8 cellular contexts compared by ENCODE assay signal in genomic region chr2:240513544-240514287, GRCh38. TPM values are rescaled to one million over a fixed set of nuclear protein-coding genes. Genes with fewer than 3 reads are reported as not detected.
DNase-seq lines count a peak whose midpoint lies in the region; ATAC-seq, FAIRE-seq and TF ChIP-seq lines count a peak whose summit lies in the region.

No MANE protein-coding gene starts in this region.

- no peaks in the 10 kb centered on the region for H3F3A ChIP-seq in smooth muscle cell (ENCODE audit: low read depth)

- no peaks in the 10 kb centered on the region for H3K4me1 Mint-ChIP-seq in astrocyte (ENCODE audit: low read depth, unreplicated experiment)

- H3K27ac ChIP-seq in astrocyte (ENCODE audit: low read depth, low read length) (no peak overlapping the region), smooth muscle cell (ENCODE audit: low read depth) (no peak overlapping the region)

- TF ChIP-seq CTCF in astrocyte (IDR thresholded peaks at IDR 0.05; ENCODE audit: insufficient read depth, low read depth, low read length): peak; percentile 87
- peak; percentile 84 for TF ChIP-seq CTCF in smooth muscle cell (IDR thresholded peaks at IDR 0.05; ENCODE audit: borderline replicate concordance, insufficient read depth, poor library complexity, severe bottlenecking)

- no peak overlapping the region for H3K9ac ChIP-seq in astrocyte (ENCODE audit: low read length)
- no peak overlapping the region for H3K9ac ChIP-seq in smooth muscle cell (ENCODE audit: low read depth)

- peak; percentile 80 for ATAC-seq in GM21528 (IDR thresholded peaks at IDR 0.05; ENCODE audit: low FRiP score, unreplicated experiment)

- H3K27ac Mint-ChIP-seq in astrocyte (ENCODE audit: unreplicated experiment): no peak overlapping the region

- H3K36me3 ChIP-seq in astrocyte (ENCODE audit: insufficient read depth, low read length): no peaks in the 10 kb centered on the region
- H3K36me3 ChIP-seq in smooth muscle cell (ENCODE audit: low read depth): no peaks in the 10 kb centered on the region

- H3K4me2 ChIP-seq in astrocyte (ENCODE audit: low read length) (peak overlapping the region; percentile 43), smooth muscle cell (no peak overlapping the region)

- H2AFZ ChIP-seq in astrocyte (ENCODE audit: low read depth, low read length) (no peak overlapping the region), smooth muscle cell (ENCODE audit: low read depth) (no peak overlapping the region)

- no peak overlapping the region for H3K4me3 Mint-ChIP-seq in astrocyte (ENCODE audit: unreplicated experiment)

- H3K27me3 Mint-ChIP-seq in astrocyte (ENCODE audit: low read depth, unreplicated experiment): peaks cover 31% of the 10 kb centered on the region

- peaks cover 1% of the 10 kb centered on the region for H3K9me3 Mint-ChIP-seq in astrocyte (ENCODE audit: unreplicated experiment)

- H3K9me3 ChIP-seq in astrocyte (ENCODE audit: insufficient read depth, low read depth, low read length) (no peaks in the 10 kb centered on the region), smooth muscle cell (replicated peaks; ENCODE audit: low read depth) (no peaks in the 10 kb centered on the region)

- no peaks in the 10 kb centered on the region for H3K4me1 ChIP-seq in astrocyte (ENCODE audit: insufficient read depth, low read length)
- H3K4me1 ChIP-seq in smooth muscle cell (ENCODE audit: low read depth): no peaks in the 10 kb centered on the region

- H3K27me3 ChIP-seq in astrocyte (ENCODE audit: insufficient read depth, low read length) (no peaks in the 10 kb centered on the region), smooth muscle cell (ENCODE audit: low read depth) (no peaks in the 10 kb centered on the region)

- DNase-seq in EH (ENCODE audit: low read depth) (peak; percentile 81), HUDEP-2 (lab: John Stamatoyannopoulos, UW; ENCODE audit: unreplicated experiment in 76 of 76) (peak in 67 of 76 experiments; percentile 4 to 76 (median 52)), T1000 (lab: John Stamatoyannopoulos, UW) (peak; percentile 51), astrocyte (ENCODE audit: low read depth) (peak; percentile 56), hypothalamus (lab: John Stamatoyannopoulos, UW) (peak in 31 of 51 donors; percentile 2 to 68 (median 23)), smooth muscle cell (lab: John Stamatoyannopoulos, UW; ENCODE audit: unreplicated experiment) (peak; percentile 51), NCI-H2171 (lab: John Stamatoyannopoulos, UW) (no peak)

- H3K79me2 ChIP-seq in astrocyte (ENCODE audit: insufficient read depth, low read length) (no peaks in the 10 kb centered on the region), smooth muscle cell (ENCODE audit: low read depth) (no peaks in the 10 kb centered on the region)

- H3K4me3 ChIP-seq in astrocyte (ENCODE audit: insufficient read depth, low read depth, low read length): no peak overlapping the region
- H3K4me3 ChIP-seq in smooth muscle cell: no peak overlapping the region

- no peaks in the 10 kb centered on the region for H4K20me1 ChIP-seq in astrocyte (ENCODE audit: insufficient read depth, low read length)
- H4K20me1 ChIP-seq in smooth muscle cell (ENCODE audit: low read depth): no peaks in the 10 kb centered on the region

- WGBS in smooth muscle cell (ENCODE audit: low lambda C conversion rate): 41% methylated on average over 13 of the region's 13 CpGs

- H3K36me3 Mint-ChIP-seq in astrocyte (ENCODE audit: low read depth, unreplicated experiment): peaks cover 16% of the 10 kb centered on the region

- peak; percentile 59 for FAIRE-seq in astrocyte (lab: Jason Lieb, UNC)

RNA-seq across cellular contexts. Expression of gene ANKMY1, which starts 44.1 kb away (rescaled TPM):
- 6.9 and 7.2 TPM in 2 replicates for total RNA-seq in astrocyte
- total RNA-seq in smooth muscle cell: 3.4 and 8.7 TPM in 2 replicates
- polyA plus RNA-seq in smooth muscle cell: 5.6 and 6.4 TPM in 2 replicates

RNA-seq across cellular contexts. Expression of gene DUSP28, which starts 46.4 kb away (rescaled TPM):
- total RNA-seq in astrocyte: 3.2 and 4.1 TPM in 2 replicates
- total RNA-seq in smooth muscle cell: 2.2 and 2.9 TPM in 2 replicates
- 6.4 and 6.5 TPM in 2 replicates for polyA plus RNA-seq in smooth muscle cell

RNA-seq across cellular contexts. Expression of gene RNPEPL1, which starts 54.6 kb away (rescaled TPM):
- total RNA-seq in astrocyte (22.7 and 25.2 TPM in 2 replicates), smooth muscle cell (13.5 and 15.3 TPM in 2 replicates)
- 40.9 and 48.3 TPM in 2 replicates for polyA plus RNA-seq in smooth muscle cell
